ENCODE assay signal across 9 cellular contexts in the genomic region with DNA sequence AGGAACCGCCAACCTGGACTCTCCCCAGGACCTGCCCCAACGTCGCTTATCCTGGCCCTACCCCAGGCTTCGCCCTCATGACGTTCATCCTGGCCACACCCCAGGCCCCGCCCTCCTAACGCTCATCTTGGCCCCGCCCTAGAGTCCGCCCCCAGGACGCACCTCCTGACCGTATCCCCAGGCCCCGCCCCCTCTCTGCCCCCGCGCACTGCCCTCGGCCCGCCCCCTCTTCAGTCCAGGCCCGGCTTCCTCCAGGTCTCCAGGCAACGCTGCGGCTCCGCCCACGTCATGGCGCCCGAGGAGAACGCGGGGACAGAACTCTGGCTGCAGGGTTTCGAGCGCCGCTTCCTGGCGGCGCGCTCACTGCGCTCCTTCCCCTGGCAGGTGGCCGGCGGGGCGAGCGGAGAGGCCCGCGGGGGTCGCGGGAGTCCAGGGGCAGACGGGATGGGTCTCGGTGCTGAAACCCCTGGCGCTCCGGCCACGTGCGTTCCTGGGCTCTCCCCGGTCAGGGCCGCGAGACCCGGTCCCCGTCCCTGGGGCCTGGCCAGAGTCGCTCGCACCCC. TPM values are rescaled to one million over a fixed set of nuclear protein-coding genes. Genes with fewer than 3 reads are reported as not detected.
A peak's percentile ranks its signal among the peaks of the same experiment; 100 is the strongest.
DNase-seq lines count a peak whose midpoint lies in the region; ATAC-seq and TF ChIP-seq lines count a peak whose summit lies in the region.
"Not testable (repeated sequence)": the region's sequence is repeated elsewhere in the genome, so short reads cannot be mapped to it uniquely, and the experiment has no call there.
"Had no signal": no experiment of that assay in that cellular context is flagged by ENCODE, and none has a peak within 500 bp of the region (broad histone marks: within the 10 kb centered on the region; RNA-seq: fewer than 3 reads in every experiment).

No MANE protein-coding gene starts in this region.

- H3K9me3 Mint-ChIP-seq in activated naive CD4-positive, alpha-beta T cell treated with anti-CD3 and anti-CD28 coated beads, Interleukin-2, amount 10 ng/mL, durations not matched to agents 7 days and 5 days, result not testable (repeated sequence)

- CTCF ChIA-PET in activated naive CD4-positive, alpha-beta T cell treated with anti-CD3 and anti-CD28 coated beads, Interleukin-2, amount 10 ng/mL, durations not matched to agents 7 days and 5 days (lab: Charles Lee), result not testable (repeated sequence)

- peak overlapping the region; percentile 69 for H3K27ac ChIP-seq in C4-2B

- peak overlapping the region; percentile 64 for H3K9ac ChIP-seq in mucosa of stomach (ENCODE audit: low read length)

- not testable (repeated sequence) for H3K27me3 Mint-ChIP-seq in activated naive CD4-positive, alpha-beta T cell treated with anti-CD3 and anti-CD28 coated beads, Interleukin-2, amount 10 ng/mL, durations not matched to agents 7 days and 5 days

- not testable (repeated sequence) for H3K9me3 ChIP-seq in mucosa of stomach (ENCODE audit: control insufficient read depth, low read length)

- not testable (repeated sequence) for H3K4me1 ChIP-seq in mucosa of stomach (ENCODE audit: control insufficient read depth, insufficient read depth, low read length)

- H3K4me3 ChIP-seq in fibroblast of the aortic adventitia (ENCODE audit: low read depth, low read length), result peak overlapping the region; percentile 62
- H3K4me3 ChIP-seq in mucosa of stomach (ENCODE audit: low read length), result peak overlapping the region; percentile 46

- H3K27ac Mint-ChIP-seq in activated naive CD4-positive, alpha-beta T cell treated with anti-CD3 and anti-CD28 coated beads, Interleukin-2, amount 10 ng/mL, durations not matched to agents 7 days and 5 days, result peak overlapping the region; percentile 100

- H3K27me3 ChIP-seq in mucosa of stomach (ENCODE audit: control insufficient read depth, insufficient read depth, low read length), result not testable (repeated sequence)

- not testable (repeated sequence) for H3K36me3 Mint-ChIP-seq in activated naive CD4-positive, alpha-beta T cell treated with anti-CD3 and anti-CD28 coated beads, Interleukin-2, amount 10 ng/mL, durations not matched to agents 7 days and 5 days

- H3K36me3 ChIP-seq in mucosa of stomach (ENCODE audit: control insufficient read depth, insufficient read depth, low read length), result not testable (repeated sequence)

- peak; percentile 52 for ATAC-seq in GM21786 (IDR thresholded peaks at IDR 0.05; ENCODE audit: unreplicated experiment)

- TF ChIP-seq CTCF in C4-2B (conservative IDR thresholded peaks at IDR 0.05); fibroblast of the aortic adventitia (IDR thresholded peaks at IDR 0.05; ENCODE audit: insufficient read depth, low read length): not testable (repeated sequence)

- DNase-seq in NCI-H1048 (lab: John Stamatoyannopoulos, UW), result peak; percentile 84
- peak; percentile 87 to 94 for DNase-seq in SW 1271 (lab: John Stamatoyannopoulos, UW)
- DNase-seq in activated naive CD4-positive, alpha-beta T cell treated with anti-CD3 and anti-CD28 coated beads, Interleukin-2, amount 10 ng/mL, durations not matched to agents 7 days and 5 days, result peak; percentile 97
- peak; percentile 85 for DNase-seq in fibroblast of the aortic adventitia (ENCODE audit: low read depth)
- peak; percentile 93 for DNase-seq in stimulated activated CD8-positive, alpha-beta memory T cell treated with anti-CD3 and anti-CD28 coated beads, Interleukin-15, amount 100 ng/mL, for 1 hour (ENCODE audit: low read depth)

- H3K4me1 Mint-ChIP-seq in activated naive CD4-positive, alpha-beta T cell treated with anti-CD3 and anti-CD28 coated beads, Interleukin-2, amount 10 ng/mL, durations not matched to agents 7 days and 5 days, result peaks cover 19% of the 10 kb centered on the region

- H3K4me3 Mint-ChIP-seq in activated naive CD4-positive, alpha-beta T cell treated with anti-CD3 and anti-CD28 coated beads, Interleukin-2, amount 10 ng/mL, durations not matched to agents 7 days and 5 days, result peak overlapping the region; percentile 84

RNA-seq across cellular contexts. Expression of a gene that starts 17.1 kb away (rescaled TPM):
- total RNA-seq in fibroblast of the aortic adventitia (ENCODE audit: low replicate concordance), result not detected in 2 replicates
- total RNA-seq: T-helper 2 cell treated with Interferon-gamma antibody and Interleukin-4, amounts not matched to agents 100 ng/mL and 5 ng/mL, for 36 hours had no signal

RNA-seq across cellular contexts. Expression of a gene that starts 57.4 kb away (rescaled TPM):
- not detected in 2 replicates for total RNA-seq in fibroblast of the aortic adventitia (ENCODE audit: low replicate concordance)
- total RNA-seq: T-helper 2 cell treated with Interferon-gamma antibody and Interleukin-4, amounts not matched to agents 100 ng/mL and 5 ng/mL, for 36 hours had no signal

Comparison
In these comparisons a context has a peak if more than half of its experiments do, and no peak if none do; other contexts are left out.
1. Peak in every context shown above with its lines: DNase-seq, ATAC-seq, H3K4me3 ChIP-seq and H3K27ac ChIP-seq.